23 cellular contexts compared by ENCODE assay signal in genomic region chr3:193637831-193638230, GRCh38.
"Had no signal": no experiment of that assay in that cellular context is flagged by ENCODE, and none has a peak within 500 bp of the region (broad histone marks: within the 10 kb centered on the region; RNA-seq: fewer than 3 reads in every experiment).

No MANE protein-coding gene starts in this region.

- H3K27ac Mint-ChIP-seq: activated CD8-positive, alpha-beta memory T cell treated with anti-CD3 and anti-CD28 coated beads, Interleukin-2, amount 10 ng/mL, durations not matched to agents 7 days and 5 days; activated naive CD4-positive, alpha-beta T cell treated with anti-CD3 and anti-CD28 coated beads for 36 hours; activated naive CD8-positive, alpha-beta T cell; activated T-cell treated with anti-CD3 and anti-CD28 coated beads, Interleukin-2, amount 50 U/mL, for 24 hours; T-helper 17 cell; WTC11 had no signal

- H3K4me2 ChIP-seq: KMS-11 had no signal

- ATAC-seq: activated CD8-positive, alpha-beta memory T cell treated with anti-CD3 and anti-CD28 coated beads, Interleukin-2, amount 10 ng/mL, durations not matched to agents 7 days and 5 days; PC-3; T-helper 17 cell; WTC11 had no signal

- H3K27ac ChIP-seq: brain microvascular endothelial cell, KMS-11 had no signal

- H3K4me1 Mint-ChIP-seq: activated CD8-positive, alpha-beta memory T cell treated with anti-CD3 and anti-CD28 coated beads, Interleukin-2, amount 10 ng/mL, durations not matched to agents 7 days and 5 days; T-helper 17 cell; WTC11 had no signal

- H3K9ac ChIP-seq: KMS-11 had no signal

- H3K27me3 ChIP-seq: brain microvascular endothelial cell had no signal

- H3K4me3 Mint-ChIP-seq: activated CD8-positive, alpha-beta memory T cell treated with anti-CD3 and anti-CD28 coated beads, Interleukin-2, amount 10 ng/mL, durations not matched to agents 7 days and 5 days; activated naive CD4-positive, alpha-beta T cell treated with anti-CD3 and anti-CD28 coated beads for 36 hours; activated naive CD8-positive, alpha-beta T cell; activated T-cell treated with anti-CD3 and anti-CD28 coated beads, Interleukin-2, amount 50 U/mL, for 24 hours; T-helper 17 cell; WTC11 had no signal

- H3K9me3 Mint-ChIP-seq: activated naive CD4-positive, alpha-beta T cell treated with anti-CD3 and anti-CD28 coated beads for 36 hours; activated T-cell treated with anti-CD3 and anti-CD28 coated beads, Interleukin-2, amount 50 U/mL, for 24 hours; WTC11 had no signal

- H3K27me3 Mint-ChIP-seq: activated CD8-positive, alpha-beta memory T cell treated with anti-CD3 and anti-CD28 coated beads, Interleukin-2, amount 10 ng/mL, durations not matched to agents 7 days and 5 days; activated naive CD8-positive, alpha-beta T cell; activated T-cell treated with anti-CD3 and anti-CD28 coated beads, Interleukin-2, amount 50 U/mL, for 24 hours; T-helper 17 cell had no signal

- DNase-seq: activated CD4-positive, alpha-beta T cell treated with anti-CD3 and anti-CD28 coated beads for 48 hours; activated CD4-positive, alpha-beta T cell treated with anti-CD3 and anti-CD28 coated beads, Interleukin-2, amount 50 U/mL, for 48 hours; activated CD4-positive, CD25-positive, alpha-beta regulatory T cell treated with anti-CD3 and anti-CD28 coated beads, Interleukin-2, amount 50 U/mL, for 72 hours; activated CD8-positive, alpha-beta memory T cell treated with anti-CD3 and anti-CD28 coated beads, Interleukin-2, amount 10 ng/mL, durations not matched to agents 7 days and 5 days; activated gamma-delta T cell; activated naive CD4-positive, alpha-beta T cell treated with anti-CD3 and anti-CD28 coated beads for 36 hours; activated T-cell treated with anti-CD3 and anti-CD28 coated beads, Interleukin-2, amount 50 U/mL, for 24 hours; brain microvascular endothelial cell; caudate nucleus; MM.1S; NCI-H1105 treated with DMSO at 0.1 percent for 48 hours; NCI-H1436 treated with DMSO at 0.1 percent for 48 hours; NCI-H187; NCI-H2081 treated with DMSO at 0.1 percent for 48 hours; NCI-H446; NCI-H524; PC-3; SHP77 treated with DMSO at 0.1 percent for 48 hours; T-helper 17 cell; T-helper 9 cell had no signal
